ENCODE assay signal across 8 cellular contexts in the genomic region with DNA sequence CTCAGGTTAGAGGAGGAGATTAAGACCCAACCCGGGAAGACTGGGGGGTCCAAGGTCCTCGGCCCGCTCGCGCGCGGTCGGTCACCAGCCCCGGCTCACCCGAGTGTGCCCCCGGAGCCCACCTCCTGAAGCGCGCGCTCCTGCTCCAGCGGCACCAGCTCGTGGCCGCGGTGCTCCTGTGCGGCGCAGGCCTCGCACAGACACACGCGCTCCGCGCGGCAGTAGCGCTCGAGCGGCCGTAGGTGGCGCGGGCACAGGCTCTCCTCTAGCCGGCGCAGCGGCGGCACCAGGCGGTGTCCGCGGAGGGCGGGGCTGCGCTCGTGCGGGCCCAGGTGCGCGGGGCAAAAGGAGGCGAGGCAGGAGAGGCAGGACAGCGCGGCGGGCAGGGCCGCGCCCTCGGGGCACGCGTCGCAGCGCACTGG. TPM values are rescaled to one million over a fixed set of nuclear protein-coding genes. Genes with fewer than 3 reads are reported as not detected.
DNase-seq lines count a peak whose midpoint lies in the region; ATAC-seq and TF ChIP-seq lines count a peak whose summit lies in the region.

No MANE protein-coding gene starts in this region.

- peak overlapping the region; percentile 83 for H3K56ac ChIP-seq in mesendoderm (ENCODE audit: low read length)

- H3K27me3 Mint-ChIP-seq in Calu3 (ENCODE audit: unreplicated experiment) = no peaks in the 10 kb centered on the region
- peaks cover 8% of the 10 kb centered on the region for H3K27me3 Mint-ChIP-seq in activated CD8-positive, alpha-beta T cell treated with anti-CD3 and anti-CD28 coated beads, Interleukin-2, amount 10 ng/mL, durations not matched to agents 7 days and 5 days (ENCODE audit: low read depth)

- H4K8ac ChIP-seq in mesendoderm (ENCODE audit: low read depth, low read length) = no peak overlapping the region

- no peak overlapping the region for H2BK15ac ChIP-seq in mesendoderm (replicated peaks; ENCODE audit: low read depth)

- H3K4me3 Mint-ChIP-seq in Calu3 (ENCODE audit: low read depth, unreplicated experiment) = peak overlapping the region; percentile 87
- peak overlapping the region; percentile 91 for H3K4me3 Mint-ChIP-seq in activated CD8-positive, alpha-beta T cell treated with anti-CD3 and anti-CD28 coated beads, Interleukin-2, amount 10 ng/mL, durations not matched to agents 7 days and 5 days

- POLR2A ChIA-PET in activated CD8-positive, alpha-beta T cell treated with anti-CD3 and anti-CD28 coated beads, Interleukin-2, amount 10 ng/mL, durations not matched to agents 7 days and 5 days (lab: Charles Lee) = interaction anchor here (0.7 to 3.9 kb wide), 12 partner anchors 13 to 102 kb away, joined by 3 to 24 read pairs (median 4); a partner anchor contains a TSS

- H3K9me3 Mint-ChIP-seq in Calu3 (ENCODE audit: low read depth, unreplicated experiment) = no peaks in the 10 kb centered on the region
- H3K9me3 Mint-ChIP-seq in activated CD8-positive, alpha-beta T cell treated with anti-CD3 and anti-CD28 coated beads, Interleukin-2, amount 10 ng/mL, durations not matched to agents 7 days and 5 days (ENCODE audit: insufficient read depth) = no peaks in the 10 kb centered on the region

- CTCF ChIA-PET in Calu3 (lab: Charles Lee) = interaction anchor here (0.6 to 3.1 kb wide), 5 partner anchors 22 to 448 kb away, joined by 3 to 22 read pairs (median 6); a partner anchor contains a TSS
- CTCF ChIA-PET in activated CD8-positive, alpha-beta T cell treated with anti-CD3 and anti-CD28 coated beads, Interleukin-2, amount 10 ng/mL, durations not matched to agents 7 days and 5 days (lab: Charles Lee) = interaction anchor here (0.6 to 14.5 kb wide), 23 partner anchors 9 to 496 kb away, joined by 3 to 307 read pairs (median 4); a partner anchor contains a TSS

- TF ChIP-seq CTCF in Calu3 (IDR thresholded peaks at IDR 0.05; ENCODE audit: unreplicated experiment) = no peak
- peak; percentile 52 for TF ChIP-seq CTCF in HFF-Myc (IDR thresholded peaks at IDR 0.05; ENCODE audit: low read depth, low read length, missing control alignments)

- no peak overlapping the region for H3K18ac ChIP-seq in mesendoderm (ENCODE audit: low read length)

- WGBS in mesendoderm (ENCODE audit: extremely low coverage, insufficient coverage, low lambda C conversion rate) = no CpG with 5 or more reads among the region's 56 CpGs

- peak overlapping the region; percentile 80 for H3K4me2 ChIP-seq in mesendoderm (ENCODE audit: low read length)

- H2AK5ac ChIP-seq in mesendoderm (ENCODE audit: low read length) = no peak overlapping the region

- intact Hi-C loops in Calu3 (cut with micrococcal nuclease; ENCODE audit: unreplicated experiment) = loop anchor here (5.0 kb wide), 1 partner anchor 95 kb away; a partner anchor contains a TSS

- H3K9ac ChIP-seq in mesendoderm (ENCODE audit: low read length) = peak overlapping the region; percentile 58

- peak overlapping the region; percentile 83 for H3K27ac Mint-ChIP-seq in Calu3 (ENCODE audit: unreplicated experiment)
- peak overlapping the region; percentile 92 for H3K27ac Mint-ChIP-seq in activated CD8-positive, alpha-beta T cell treated with anti-CD3 and anti-CD28 coated beads, Interleukin-2, amount 10 ng/mL, durations not matched to agents 7 days and 5 days

- H3K4ac ChIP-seq in mesendoderm (ENCODE audit: low read depth, low read length) = no peak overlapping the region

- H4K5ac ChIP-seq in mesendoderm (ENCODE audit: low read length) = no peak overlapping the region

- no TSS peak for BruUV-seq in Calu3 (replicated peaks; lab: Mats Ljungman, UMichigan)

- DNase-seq in Calu3 (peak; percentile 84), HFF-Myc (ENCODE audit: extremely low read depth, low read depth) (no peak), NCI-H510A (lab: John Stamatoyannopoulos, UW) (peak; percentile 44), mesendoderm (peak; percentile 85)
- DNase-seq in activated CD8-positive, alpha-beta T cell treated with anti-CD3 and anti-CD28 coated beads, Interleukin-2, amount 10 ng/mL, durations not matched to agents 7 days and 5 days = peak; percentile 82
- peak; percentile 49 for DNase-seq in effector CD8-positive, alpha-beta T cell (lab: John Stamatoyannopoulos, UW)
- DNase-seq in stimulated activated CD8-positive, alpha-beta memory T cell treated with anti-CD3 and anti-CD28 coated beads, Interleukin-4, amount 100 ng/mL, for 48 hours = peak; percentile 74

- peaks cover 60% of the 10 kb centered on the region for H3K36me3 Mint-ChIP-seq in Calu3 (ENCODE audit: insufficient read depth, unreplicated experiment)
- peaks cover 26% of the 10 kb centered on the region for H3K36me3 Mint-ChIP-seq in activated CD8-positive, alpha-beta T cell treated with anti-CD3 and anti-CD28 coated beads, Interleukin-2, amount 10 ng/mL, durations not matched to agents 7 days and 5 days (ENCODE audit: low read depth)

- no peaks in the 10 kb centered on the region for H3K36me3 ChIP-seq in mesendoderm (ENCODE audit: control insufficient read depth, insufficient read depth, low read length)

- no peaks in the 10 kb centered on the region for H3K27me3 ChIP-seq in mesendoderm (ENCODE audit: insufficient read depth, low read length, poor library complexity)

- no peak overlapping the region for H3K27ac ChIP-seq in mesendoderm (ENCODE audit: low read depth, low read length)

- H3K4me1 Mint-ChIP-seq in Calu3 (ENCODE audit: low read depth, unreplicated experiment) = peaks cover 18% of the 10 kb centered on the region
- H3K4me1 Mint-ChIP-seq in activated CD8-positive, alpha-beta T cell treated with anti-CD3 and anti-CD28 coated beads, Interleukin-2, amount 10 ng/mL, durations not matched to agents 7 days and 5 days (ENCODE audit: low read depth) = peaks cover 54% of the 10 kb centered on the region

- H3K4me1 ChIP-seq in mesendoderm (ENCODE audit: control insufficient read depth, low read depth, low read length) = no peaks in the 10 kb centered on the region

- H3K4me3 ChIP-seq in HFF-Myc (replicated peaks; ENCODE audit: low read depth, low read length) (peak overlapping the region; percentile 52), mesendoderm (ENCODE audit: low read length) (peak overlapping the region; percentile 12)

- no peak overlapping the region for H3K23ac ChIP-seq in mesendoderm (ENCODE audit: low read length)

- no peak overlapping the region for H2BK5ac ChIP-seq in mesendoderm (ENCODE audit: low read length)

- ATAC-seq in activated CD8-positive, alpha-beta T cell treated with anti-CD3 and anti-CD28 coated beads, Interleukin-2, amount 10 ng/mL, durations not matched to agents 7 days and 5 days = peak; percentile 77
- no peak for ATAC-seq in HG03039 (IDR thresholded peaks at IDR 0.05; ENCODE audit: unreplicated experiment)

- H3K79me2 ChIP-seq in mesendoderm (ENCODE audit: control insufficient read depth, insufficient read depth, low read length) = no peaks in the 10 kb centered on the region

- H3K79me1 ChIP-seq in mesendoderm (ENCODE audit: low read length) = no peaks in the 10 kb centered on the region

- H2BK120ac ChIP-seq in mesendoderm (ENCODE audit: low read depth, low read length) = no peak overlapping the region

RNA-seq across cellular contexts. Expression of a gene that starts 0.6 kb away (rescaled TPM):
- total RNA-seq in Calu3 (2022) = 51.2 and 54.1 TPM in 2 replicates
- 10 to 100 TPM; 31.4 to 36.8 TPM for total RNA-seq in activated CD8-positive, alpha-beta T cell treated with anti-CD3 and anti-CD28 coated beads, Interleukin-2, amount 10 ng/mL, durations not matched to agents 7 days and 5 days
- polyA plus RNA-seq in mesendoderm (2013, experiment 1 of 2) = 1.5 TPM
- polyA plus RNA-seq in mesendoderm (2013, experiment 2 of 2) = 2.1 TPM

RNA-seq across cellular contexts. Expression of a gene that starts 19.0 kb away (rescaled TPM):
- total RNA-seq in Calu3 (2022) = 15.4 and 18.9 TPM in 2 replicates
- total RNA-seq in activated CD8-positive, alpha-beta T cell treated with anti-CD3 and anti-CD28 coated beads, Interleukin-2, amount 10 ng/mL, durations not matched to agents 7 days and 5 days = 10 to 100 TPM; 35.8 to 37.3 TPM
- 31.0 TPM for polyA plus RNA-seq in mesendoderm (2013, experiment 1 of 2)
- polyA plus RNA-seq in mesendoderm (2013, experiment 2 of 2) = 30.0 TPM

RNA-seq across cellular contexts. Expression of a gene that starts 22.6 kb away (rescaled TPM):
- 126 and 133 TPM in 2 replicates for total RNA-seq in Calu3 (2022)
- total RNA-seq in activated CD8-positive, alpha-beta T cell treated with anti-CD3 and anti-CD28 coated beads, Interleukin-2, amount 10 ng/mL, durations not matched to agents 7 days and 5 days = 10 to 100 TPM; 64.3 to 68.6 TPM
- polyA plus RNA-seq in mesendoderm (2013, experiment 1 of 2) = 70.2 TPM
- 71.9 TPM for polyA plus RNA-seq in mesendoderm (2013, experiment 2 of 2)

RNA-seq across cellular contexts. Expression of a gene that starts 26.9 kb away (rescaled TPM):
- 112 and 130 TPM in 2 replicates for total RNA-seq in Calu3 (2022)
- total RNA-seq in activated CD8-positive, alpha-beta T cell treated with anti-CD3 and anti-CD28 coated beads, Interleukin-2, amount 10 ng/mL, durations not matched to agents 7 days and 5 days = 100 to 1,000 TPM in 1 of 2 experiments, 10 to 100 TPM in 1; 89.0 to 113 TPM
- polyA plus RNA-seq in mesendoderm (2013, experiment 1 of 2) = 67.5 TPM
- polyA plus RNA-seq in mesendoderm (2013, experiment 2 of 2) = 68.9 TPM

RNA-seq across cellular contexts. Expression of a gene that starts 33.6 kb away (rescaled TPM):
- 103 and 104 TPM in 2 replicates for total RNA-seq in Calu3 (2022)
- 100 to 1,000 TPM; 234 to 249 TPM for total RNA-seq in activated CD8-positive, alpha-beta T cell treated with anti-CD3 and anti-CD28 coated beads, Interleukin-2, amount 10 ng/mL, durations not matched to agents 7 days and 5 days
- polyA plus RNA-seq in mesendoderm (2013, experiment 1 of 2) = 2.1 TPM
- polyA plus RNA-seq in mesendoderm (2013, experiment 2 of 2) = 2.4 TPM
